Comparison of ENCODE assay signal across 13 cellular contexts in the genomic region with DNA sequence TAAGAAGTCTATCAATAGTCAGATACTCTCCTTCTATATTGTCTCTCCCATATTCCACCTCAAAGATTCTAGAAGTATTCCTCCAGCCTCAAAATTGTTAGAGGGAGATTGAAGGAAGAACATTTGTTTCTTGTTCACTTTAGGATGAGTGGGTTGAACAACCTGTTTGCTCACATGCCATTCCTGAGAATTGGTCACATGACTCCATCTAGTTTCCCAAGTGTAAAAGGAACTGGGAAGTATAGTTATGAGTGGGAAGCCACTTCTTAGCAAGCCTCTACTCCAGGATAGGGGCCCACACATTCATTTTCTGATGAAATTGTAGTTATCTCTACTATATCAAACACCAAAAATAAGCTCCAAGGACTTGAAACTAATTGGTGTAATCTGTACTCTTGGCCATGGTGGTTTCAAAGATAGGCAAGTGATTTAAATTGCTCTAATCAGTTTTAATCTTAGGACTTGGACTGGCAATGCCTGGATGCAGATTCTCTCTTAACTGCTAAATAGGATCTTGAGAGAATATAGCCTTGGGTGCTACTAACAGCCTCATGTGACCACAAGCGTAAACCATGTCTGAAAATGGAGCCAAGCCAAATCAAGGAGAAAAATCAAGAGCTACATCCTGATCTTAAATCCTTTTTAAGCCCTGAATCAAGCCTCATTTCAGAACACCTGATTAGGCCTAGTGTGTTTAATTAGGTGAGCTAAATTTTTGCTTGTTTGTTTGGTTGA.
"Had no signal": no experiment of that assay in that cellular context is flagged by ENCODE, and none has a peak within 500 bp of the region (broad histone marks: within the 10 kb centered on the region; RNA-seq: fewer than 3 reads in every experiment).

No MANE protein-coding gene starts in this region.

- FAIRE-seq: pancreas had no signal

- DNase-seq: activated CD4-positive, alpha-beta T cell treated with anti-CD3 and anti-CD28 coated beads for 1 hour; activated CD4-positive, alpha-beta T cell treated with anti-CD3 and anti-CD28 coated beads, Interleukin-2, amount 50 U/mL, for 4 hours; activated naive CD4-positive, alpha-beta T cell treated with Interleukin-2 at 50 U/mL for 16 hours; anterior cingulate cortex; cerebellar nuclear complex; erythroblast; gastrocnemius medialis; heart left ventricle; pancreas; stimulated activated CD4-positive, alpha-beta T cell treated with anti-CD3 and anti-CD28 coated beads, Interleukin-1b, Interleukin-23, amount 100 ng/mL, for 48 hours; uterus had no signal

- H3K36me3 ChIP-seq: gastrocnemius medialis, heart left ventricle, pancreas, thoracic aorta, uterus had no signal

- H3K27me3 ChIP-seq: gastrocnemius medialis, heart left ventricle, pancreas, uterus had no signal

- ATAC-seq: activated T-helper 17 cell treated with anti-CD3 and anti-CD28 coated beads, Interleukin-2, amount 50 U/mL, for 72 hours; gastrocnemius medialis; heart left ventricle; pancreas had no signal

- H3K4me3 ChIP-seq: gastrocnemius medialis, heart left ventricle, pancreas, thoracic aorta, uterus had no signal
